Comparison of ENCODE assay signal across 10 cellular contexts in genomic region chr2:232331641-232332040, GRCh38. TPM values are rescaled to one million over a fixed set of nuclear protein-coding genes. Genes with fewer than 3 reads are reported as not detected.
"Had no signal": no experiment of that assay in that cellular context is flagged by ENCODE, and none has a peak within 500 bp of the region (broad histone marks: within the 10 kb centered on the region; RNA-seq: fewer than 3 reads in every experiment).

No MANE protein-coding gene starts in this region.

RNA-seq across cellular contexts. Expression of gene ALPP, which starts 46.9 kb away (rescaled TPM):
- total RNA-seq: activated CD4-positive, alpha-beta T cell treated with anti-CD3 and anti-CD28 coated beads for 36 hours; activated CD4-positive, alpha-beta T cell treated with anti-CD3 and anti-CD28 coated beads, Interleukin-2, amount 10 ng/mL, durations not matched to agents 7 days and 5 days; activated CD8-positive, alpha-beta T cell treated with anti-CD3 and anti-CD28 coated beads, Interleukin-2, amount 10 ng/mL, durations not matched to agents 7 days and 5 days; activated T-cell treated with anti-CD3 and anti-CD28 coated beads, Interleukin-2, amount 50 U/mL, for 72 hours; aorta; cardiac muscle cell; LHCN-M2; NCI-H460; RPMI7951; T-helper 2 cell treated with Interferon-gamma antibody and Interleukin-4, amounts not matched to agents 100 ng/mL and 5 ng/mL, for 36 hours had no signal
- polyA plus RNA-seq: aorta, cardiac muscle cell had no signal
